In the genomic region with DNA sequence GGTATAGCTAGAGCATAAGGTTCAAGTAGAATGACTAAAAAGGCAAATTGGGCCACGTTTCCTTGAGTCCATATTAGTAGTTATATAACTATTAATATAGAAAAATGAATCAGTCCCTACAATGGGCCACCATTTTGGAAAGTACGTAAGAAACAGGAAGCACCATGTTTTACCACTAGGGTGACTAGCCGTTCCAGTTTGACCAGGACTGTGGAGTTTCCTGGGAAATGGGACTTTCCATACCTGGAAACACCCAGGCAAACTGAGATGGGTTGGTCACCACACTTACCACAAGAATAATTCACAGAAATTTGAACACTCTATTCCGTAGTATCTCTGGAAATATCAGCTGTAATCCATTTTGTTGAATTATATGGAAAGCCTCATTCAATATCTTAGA, we compare ENCODE assay signal across 20 cellular contexts. TPM values are rescaled to one million over a fixed set of nuclear protein-coding genes. Genes with fewer than 3 reads are reported as not detected.
DNase-seq lines count a peak whose midpoint lies in the region; ATAC-seq and TF ChIP-seq lines count a peak whose summit lies in the region.
"Had no signal": no experiment of that assay in that cellular context is flagged by ENCODE, and none has a peak within 500 bp of the region (broad histone marks: within the 10 kb centered on the region; RNA-seq: fewer than 3 reads in every experiment).

No MANE protein-coding gene starts in this region.

- no peak overlapping the region for H4K12ac ChIP-seq in trophoblast cell (ENCODE audit: low read depth, low read length)

- peak overlapping the region; percentile 11 for H4K8ac ChIP-seq in trophoblast cell (ENCODE audit: low read depth, low read length)

- TF ChIP-seq CTCF in SK-N-SH (IDR thresholded peaks at IDR 0.05) (peak; percentile 23; the same call in 1 of the 2 replicates), brain microvascular endothelial cell (IDR thresholded peaks at IDR 0.05; ENCODE audit: low read depth, low read length, missing control alignments) (peak; percentile 8)

- no peak for DNase-seq in SK-N-SH
- DNase-seq in M059J (ENCODE audit: low read depth): peak; percentile 13
- no peak for DNase-seq in brain microvascular endothelial cell
- DNase-seq in trophoblast cell: peak; percentile 40 to 54
- DNase-seq: activated effector memory CD4-positive, alpha-beta T cell treated with Interleukin-2 at 50 U/mL for 16 hours; aorta; heart right ventricle; NCI-H1694; NCI-H510A; ovary; small intestine; upper lobe of right lung had no signal

- no peak overlapping the region for H3K4ac ChIP-seq in trophoblast cell (ENCODE audit: low read depth, low read length)

- no peak overlapping the region for H2BK120ac ChIP-seq in trophoblast cell (ENCODE audit: insufficient read depth, low read length, poor library complexity)

- no peaks in the 10 kb centered on the region for H4K20me1 ChIP-seq in SK-N-SH (ENCODE audit: insufficient read depth)

- H3K36me3 ChIP-seq in SK-N-SH (replicated peaks in 1 of 2; ENCODE audit: control insufficient read depth in 1 of 2, insufficient read depth in 2 of 2, low read length in 1 of 2) (peaks cover 6% of the 10 kb centered on the region in 2 experiments), brain microvascular endothelial cell (replicated peaks) (no peaks in the 10 kb centered on the region), trophoblast cell (ENCODE audit: control insufficient read depth in 1 of 2, insufficient read depth in 2 of 2, low read length in 2 of 2) (peaks cover 0 to 3% of the 10 kb centered on the region in 2 experiments)
- H3K36me3 ChIP-seq: ovary, upper lobe of right lung had no signal

- H2BK12ac ChIP-seq in trophoblast cell (ENCODE audit: low read length): no peak overlapping the region

- H3K4me2 ChIP-seq in SK-N-SH (no peak overlapping the region), trophoblast cell (ENCODE audit: low read length) (no peak overlapping the region)
- H3K4me2 ChIP-seq: KMS-11 had no signal

- CTCF ChIA-PET in SK-N-SH (lab: Yijun Ruan, JAX): interaction anchor here (1.1 kb wide), 1 partner anchor 44 kb away, joined by 4 read pairs; no protein-coding TSS in a partner anchor

- no peak overlapping the region for H3K9ac ChIP-seq in SK-N-SH
- H3K9ac ChIP-seq in trophoblast cell (ENCODE audit: low read length): no peak overlapping the region
- H3K9ac ChIP-seq: KMS-11 had no signal

- H3K9me3 ChIP-seq in SK-N-SH (no peaks in the 10 kb centered on the region), trophoblast cell (ENCODE audit: insufficient read depth, low read depth, low read length) (no peaks in the 10 kb centered on the region)
- H3K9me3 ChIP-seq: heart right ventricle, ovary, upper lobe of right lung had no signal

- no peak for ATAC-seq in SK-N-SH treated with all-trans-retinoic acid at 6 μM for 48 hours
- ATAC-seq in HG02642 (IDR thresholded peaks at IDR 0.05; ENCODE audit: poor library complexity, unreplicated experiment): no peak
- ATAC-seq in GM18511 (IDR thresholded peaks at IDR 0.05; ENCODE audit: unreplicated experiment): no peak
- ATAC-seq in HG03139 (IDR thresholded peaks at IDR 0.05; ENCODE audit: unreplicated experiment): no peak
- ATAC-seq: esophagus mucosa; heart right ventricle; stimulated activated memory B cell treated with anti-CD40 and anti-IgM and Interleukin-4, amounts not matched to agents 10 μg/mL and 1 μg/mL and 100 μg/mL, for 72 hours; upper lobe of right lung had no signal

- WGBS in SK-N-SH (ENCODE audit: low lambda C conversion rate): 57% methylated on average over 4 of the region's 4 CpGs
- WGBS in trophoblast cell (ENCODE audit: extremely low coverage, insufficient coverage, insufficient read length): no CpG with 5 or more reads among the region's 4 CpGs

- H2BK5ac ChIP-seq in trophoblast cell (ENCODE audit: low read depth, low read length, poor library complexity): no peak overlapping the region

- no peak overlapping the region for H3K23ac ChIP-seq in trophoblast cell (ENCODE audit: low read length)

- TF ChIP-seq EP300 in SK-N-SH (IDR thresholded peaks at IDR 0.05; ENCODE audit: borderline replicate concordance in 1 of 2, low read depth in 1 of 2, low read length in 1 of 2): no peak

- H3K4me3 ChIP-seq in SK-N-SH (ENCODE audit: low read depth in 2 of 2, low read length in 1 of 2) (no peak overlapping the region), brain microvascular endothelial cell (ENCODE audit: low read depth, low read length) (no peak overlapping the region), trophoblast cell (ENCODE audit: low read depth, low read length) (no peak overlapping the region)
- H3K4me3 ChIP-seq: heart right ventricle, ovary, upper lobe of right lung had no signal

- in situ Hi-C loops in brain microvascular endothelial cell (cut with HindIII; ENCODE audit: low pct_ligation_motif_present, low sequenced_read_pairs): no loop called here

- H3K79me1 ChIP-seq in trophoblast cell (ENCODE audit: low read length): peaks cover 2% of the 10 kb centered on the region

- H3K4me1 ChIP-seq in SK-N-SH (ENCODE audit: control insufficient read depth in 1 of 2, insufficient read depth in 2 of 2, low read depth in 1 of 2, low read length in 1 of 2): peaks cover 6 to 10% of the 10 kb centered on the region in 2 experiments
- peaks cover 0 to 3% of the 10 kb centered on the region in 2 experiments for H3K4me1 ChIP-seq in trophoblast cell (ENCODE audit: control insufficient read depth in 1 of 2, insufficient read depth in 2 of 2, low read length in 2 of 2)

- H3K27ac ChIP-seq in SK-N-SH (ENCODE audit: low read depth in 2 of 2, low read length in 1 of 2) (no peak overlapping the region), brain microvascular endothelial cell (no peak overlapping the region), trophoblast cell (ENCODE audit: low read depth, low read length) (no peak overlapping the region)
- H3K27ac ChIP-seq: heart right ventricle, HL-60, KMS-11, ovary, upper lobe of right lung had no signal

- peaks cover 9% of the 10 kb centered on the region for H3F3A ChIP-seq in SK-N-SH (replicated peaks; ENCODE audit: insufficient read depth)

- H3K18ac ChIP-seq in trophoblast cell (ENCODE audit: low read length): no peak overlapping the region

- H2AFZ ChIP-seq in SK-N-SH (ENCODE audit: low read depth): peak overlapping the region; percentile 47; the same call in 1 of the 2 replicates
- no peak overlapping the region for H2AFZ ChIP-seq in trophoblast cell (ENCODE audit: insufficient read depth, low read length, poor library complexity)

- no peaks in the 10 kb centered on the region for H3K9me2 ChIP-seq in SK-N-SH

- H4K91ac ChIP-seq in trophoblast cell (ENCODE audit: low read depth, low read length): no peak overlapping the region

- POLR2A ChIA-PET in SK-N-SH (lab: Yijun Ruan, JAX): no interaction called here

- H2AK5ac ChIP-seq in trophoblast cell (ENCODE audit: low read length): no peak overlapping the region

- no peak for TF ChIP-seq RAD21 in SK-N-SH (IDR thresholded peaks at IDR 0.05; ENCODE audit: low read length)

- no peaks in the 10 kb centered on the region for H3K27me3 ChIP-seq in SK-N-SH (ENCODE audit: insufficient read depth)
- no peaks in the 10 kb centered on the region for H3K27me3 ChIP-seq in brain microvascular endothelial cell (replicated peaks)
- no peaks in the 10 kb centered on the region for H3K27me3 ChIP-seq in trophoblast cell (ENCODE audit: insufficient read depth, low read length)
- H3K27me3 ChIP-seq: ovary, upper lobe of right lung had no signal

- H3K79me2 ChIP-seq in SK-N-SH (ENCODE audit: insufficient read depth): peaks cover 27% of the 10 kb centered on the region
- peaks cover 7% of the 10 kb centered on the region for H3K79me2 ChIP-seq in trophoblast cell (ENCODE audit: control insufficient read depth, insufficient read depth, low read length, poor library complexity)

- no peak overlapping the region for H3K14ac ChIP-seq in trophoblast cell (ENCODE audit: low read length)

TF ChIP-seq in SK-N-SH, 30 proteins besides CTCF, POLR2A, EP300 and RAD21 (continues in another document):
- TF ChIP-seq FOSL2 (IDR thresholded peaks at IDR 0.05; ENCODE audit: borderline replicate concordance, low read depth) (no peak), MXI1 (IDR thresholded peaks at IDR 0.05; ENCODE audit: low read depth, low read length) (no peak), CHD2 (IDR thresholded peaks at IDR 0.05; ENCODE audit: low read length, partially characterized antibody) (no peak), SIN3A (IDR thresholded peaks at IDR 0.05; ENCODE audit: borderline replicate concordance, low read depth, low read length) (no peak), FOXM1 (IDR thresholded peaks at IDR 0.05; ENCODE audit: low read depth) (no peak), RFX5 (IDR thresholded peaks at IDR 0.05; ENCODE audit: low read length) (no peak)

TF ChIP-seq in SK-N-SH treated with all-trans-retinoic acid at 6 μM for 48 hours, 23 proteins besides CTCF, POLR2A, EP300 and RAD21 (continues in another document):
- TF ChIP-seq SNAI2 (CRISPR knock-in tag; IDR thresholded peaks at IDR 0.05) (no peak), BACH2 (CRISPR knock-in tag; IDR thresholded peaks at IDR 0.05; ENCODE audit: borderline replicate concordance) (no peak), PPARA (CRISPR knock-in tag; IDR thresholded peaks at IDR 0.05; ENCODE audit: borderline replicate concordance) (no peak)
- TF ChIP-seq, protein P1, sequence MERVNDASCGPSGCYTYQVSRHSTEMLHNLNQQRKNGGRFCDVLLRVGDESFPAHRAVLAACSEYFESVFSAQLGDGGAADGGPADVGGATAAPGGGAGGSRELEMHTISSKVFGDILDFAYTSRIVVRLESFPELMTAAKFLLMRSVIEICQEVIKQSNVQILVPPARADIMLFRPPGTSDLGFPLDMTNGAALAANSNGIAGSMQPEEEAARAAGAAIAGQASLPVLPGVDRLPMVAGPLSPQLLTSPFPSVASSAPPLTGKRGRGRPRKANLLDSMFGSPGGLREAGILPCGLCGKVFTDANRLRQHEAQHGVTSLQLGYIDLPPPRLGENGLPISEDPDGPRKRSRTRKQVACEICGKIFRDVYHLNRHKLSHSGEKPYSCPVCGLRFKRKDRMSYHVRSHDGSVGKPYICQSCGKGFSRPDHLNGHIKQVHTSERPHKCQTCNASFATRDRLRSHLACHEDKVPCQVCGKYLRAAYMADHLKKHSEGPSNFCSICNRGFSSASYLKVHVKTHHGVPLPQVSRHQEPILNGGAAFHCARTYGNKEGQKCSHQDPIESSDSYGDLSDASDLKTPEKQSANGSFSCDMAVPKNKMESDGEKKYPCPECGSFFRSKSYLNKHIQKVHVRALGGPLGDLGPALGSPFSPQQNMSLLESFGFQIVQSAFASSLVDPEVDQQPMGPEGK (CRISPR knock-in tag; IDR thresholded peaks at IDR 0.05; ENCODE audit: borderline replicate concordance): no peak

RNA-seq across cellular contexts. Expression of a gene that starts 2.1 kb away (rescaled TPM):
- 13.5 and 15.7 TPM in 2 replicates for polyA plus RNA-seq in SK-N-SH (2012; rRNA removed)
- polyA plus RNA-seq in SK-N-SH (2012; cell fraction: cytosol; rRNA removed): 22.2 and 42.5 TPM in 2 replicates
- 2.9 and 9.9 TPM in 2 replicates for polyA plus RNA-seq in SK-N-SH (2012; cell fraction: nucleus; rRNA removed)
- 51.5 and 90.2 TPM in 2 replicates for total RNA-seq in M059J (2014; rRNA removed; shearing (Covaris generic))
- polyA plus RNA-seq in trophoblast cell (2013): 32.1 TPM in 2 replicates

RNA-seq across cellular contexts. Expression of a gene that starts 58.3 kb away (rescaled TPM):
- polyA plus RNA-seq in SK-N-SH (2012; rRNA removed): not detected in 2 replicates
- polyA plus RNA-seq in SK-N-SH (2012; cell fraction: cytosol; rRNA removed): not detected in 2 replicates
- polyA plus RNA-seq in SK-N-SH (2012; cell fraction: nucleus; rRNA removed): 0.01 TPM in 1 of 2 replicates, not detected in the other
- 1.6 and 5.9 TPM in 2 replicates for total RNA-seq in M059J (2014; rRNA removed; shearing (Covaris generic))
- polyA plus RNA-seq in trophoblast cell (2013): 1.7 and 1.8 TPM in 2 replicates

Comparison
In these comparisons a context has a peak if more than half of its experiments do, and no peak if none do; other contexts are left out.
1. DNase-seq: peak in M059J (single experiment) and trophoblast cell (2 of 2); none in SK-N-SH (single experiment) and brain microvascular endothelial cell (single experiment).